In the genomic region with DNA sequence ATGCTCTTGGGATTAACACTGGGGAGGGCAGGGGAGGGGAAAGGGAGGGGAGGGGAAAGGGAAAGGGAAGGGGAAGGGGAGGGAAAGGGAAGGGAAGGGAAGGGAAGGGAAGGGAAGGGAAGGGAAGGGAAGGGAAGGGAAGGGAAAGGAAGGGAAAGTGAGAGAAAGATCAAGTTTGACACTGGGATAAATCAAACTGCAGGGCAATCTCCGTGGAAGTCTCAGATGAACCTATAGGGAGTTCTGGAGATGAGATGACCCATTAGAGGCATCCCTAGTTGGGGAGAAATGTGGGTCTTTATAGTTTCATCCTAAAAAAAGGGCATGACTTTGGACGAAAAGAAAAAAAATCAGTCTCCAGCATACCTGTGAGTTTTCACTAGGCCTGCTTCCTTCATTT, we compare ENCODE assay signal across 9 cellular contexts. TPM values are rescaled to one million over a fixed set of nuclear protein-coding genes. Genes with fewer than 3 reads are reported as not detected.
"Had no signal": no experiment of that assay in that cellular context is flagged by ENCODE, and none has a peak within 500 bp of the region (broad histone marks: within the 10 kb centered on the region; RNA-seq: fewer than 3 reads in every experiment).

No MANE protein-coding gene starts in this region.

- FAIRE-seq: K562 had no signal

- H3K27ac ChIP-seq: GM23248 had no signal

- H3K4me1 ChIP-seq: HAP-1 had no signal

- DNase-seq: GM23248, GOT3, H7, KG1 had no signal

- H3K36me3 ChIP-seq: HAP-1 had no signal

- H2AFZ ChIP-seq: GM23248 had no signal

- H3K9me3 ChIP-seq: HAP-1 had no signal

- ATAC-seq: HCT116, K562 had no signal

- H3K9ac ChIP-seq: GM23248 had no signal

- H3K4me3 ChIP-seq: GM23248, HAP-1, K562 had no signal

RNA-seq across cellular contexts. Expression of a gene that starts 2.2 kb away (rescaled TPM):
- total RNA-seq: GM23248, H4, H7, HT-29, K562 had no signal
- polyA plus RNA-seq: K562 had no signal

RNA-seq across cellular contexts. Expression of a gene that starts 3.6 kb away (rescaled TPM):
- total RNA-seq: GM23248, H4, H7, HT-29, K562 had no signal
- polyA plus RNA-seq: K562 had no signal

RNA-seq across cellular contexts. Expression of a gene that starts 16.6 kb away (rescaled TPM):
- total RNA-seq: GM23248, H4, H7, HT-29, K562 had no signal
- polyA plus RNA-seq: K562 had no signal

RNA-seq across cellular contexts. Expression of a gene that starts 18.6 kb away (rescaled TPM):
- total RNA-seq: GM23248, H4, H7, HT-29, K562 had no signal
- polyA plus RNA-seq: GM23248, K562 had no signal

RNA-seq across cellular contexts. Expression of a gene that starts 19.7 kb away (rescaled TPM):
- total RNA-seq: GM23248, H4, H7, HT-29, K562 had no signal
- polyA plus RNA-seq: GM23248, K562 had no signal
